Comparison of ENCODE assay signal across 2 cellular contexts in the genomic region with DNA sequence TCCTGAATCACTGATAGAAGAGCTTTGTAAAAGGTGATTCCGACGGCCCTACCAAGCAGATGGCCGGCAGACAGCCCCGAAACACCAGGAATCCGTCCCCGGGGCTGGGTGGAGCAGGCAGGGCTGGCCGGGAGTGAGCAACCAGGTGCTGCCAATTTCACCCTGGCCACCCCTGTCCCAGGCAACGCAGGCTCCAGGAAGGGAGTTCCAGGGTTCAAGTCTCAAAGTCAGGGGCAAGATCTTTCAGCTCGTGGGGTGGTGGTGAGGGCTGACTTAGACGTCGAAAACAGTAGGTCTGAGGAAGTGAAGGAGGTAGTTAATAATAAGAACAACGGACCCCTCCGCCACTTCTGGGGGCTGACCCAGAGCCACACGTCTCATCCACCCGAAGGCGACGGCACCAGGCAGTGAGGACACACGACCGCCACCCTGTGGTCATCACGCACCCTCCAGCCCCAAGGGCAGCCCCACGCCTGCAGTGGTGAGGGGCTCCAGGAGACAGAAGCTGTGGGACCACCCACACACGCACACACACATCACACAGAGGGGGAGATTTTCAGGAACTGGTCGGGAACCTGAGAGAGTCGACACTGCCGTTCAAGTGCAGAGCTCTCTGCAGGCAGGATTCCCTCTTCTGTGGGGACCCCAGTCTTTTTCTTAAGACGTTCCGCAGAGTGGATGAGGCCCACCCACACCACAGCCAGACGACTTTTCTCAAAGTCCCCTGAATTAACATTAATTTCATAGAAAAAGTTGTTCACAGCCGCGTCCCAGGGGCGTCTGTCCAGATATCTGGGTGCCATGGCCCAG.
TF ChIP-seq lines count a peak whose summit lies in the region.

No MANE protein-coding gene starts in this region.

TF ChIP-seq in A549, 52 proteins besides CTCF, POLR2A, EP300 and RAD21 (continued from another document):
- TF ChIP-seq CHD2 (IDR thresholded peaks at IDR 0.05; ENCODE audit: low read length, partially characterized antibody) (no peak), CEBPB (IDR thresholded peaks at IDR 0.05) (no peak), RNF2 (IDR thresholded peaks at IDR 0.05; ENCODE audit: borderline replicate concordance, low read depth) (no peak), FOXS1 (CRISPR knock-in tag; IDR thresholded peaks at IDR 0.05) (no peak), ZNF302 (CRISPR knock-in tag; IDR thresholded peaks at IDR 0.05) (no peak), NFE2L2 (conservative IDR thresholded peaks at IDR 0.05; ENCODE audit: low read length) (no peak), SREBF2 (IDR thresholded peaks at IDR 0.05) (no peak), MAFK (IDR thresholded peaks at IDR 0.05; ENCODE audit: partially characterized antibody) (no peak), PHF8 (IDR thresholded peaks at IDR 0.05; ENCODE audit: borderline replicate concordance, low read depth) (no peak), KDM1A (IDR thresholded peaks at IDR 0.05; ENCODE audit: low read depth) (no peak), ZSCAN20 (CRISPR knock-in tag; IDR thresholded peaks at IDR 0.05) (no peak), GATA3 (IDR thresholded peaks at IDR 0.05; ENCODE audit: borderline replicate concordance) (no peak), MAZ (IDR thresholded peaks at IDR 0.05; ENCODE audit: borderline replicate concordance, low read depth, low read length) (no peak), FOSB (CRISPR knock-in tag; IDR thresholded peaks at IDR 0.05) (no peak)
- TF ChIP-seq, protein P1, sequence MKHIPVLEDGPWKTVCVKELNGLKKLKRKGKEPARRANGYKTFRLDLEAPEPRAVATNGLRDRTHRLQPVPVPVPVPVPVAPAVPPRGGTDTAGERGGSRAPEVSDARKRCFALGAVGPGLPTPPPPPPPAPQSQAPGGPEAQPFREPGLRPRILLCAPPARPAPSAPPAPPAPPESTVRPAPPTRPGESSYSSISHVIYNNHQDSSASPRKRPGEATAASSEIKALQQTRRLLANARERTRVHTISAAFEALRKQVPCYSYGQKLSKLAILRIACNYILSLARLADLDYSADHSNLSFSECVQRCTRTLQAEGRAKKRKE (CRISPR knock-in tag; IDR thresholded peaks at IDR 0.05; ENCODE audit: low read depth), result no peak
- TF ChIP-seq, protein P2, sequence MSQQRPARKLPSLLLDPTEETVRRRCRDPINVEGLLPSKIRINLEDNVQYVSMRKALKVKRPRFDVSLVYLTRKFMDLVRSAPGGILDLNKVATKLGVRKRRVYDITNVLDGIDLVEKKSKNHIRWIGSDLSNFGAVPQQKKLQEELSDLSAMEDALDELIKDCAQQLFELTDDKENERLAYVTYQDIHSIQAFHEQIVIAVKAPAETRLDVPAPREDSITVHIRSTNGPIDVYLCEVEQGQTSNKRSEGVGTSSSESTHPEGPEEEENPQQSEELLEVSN (IDR thresholded peaks at IDR 0.05; ENCODE audit: borderline replicate concordance, low read depth), result no peak

TF ChIP-seq in SK-N-SH, 30 proteins besides CTCF, POLR2A, EP300 and RAD21 (continued from another document):
- no peak for TF ChIP-seq FOXM1 (IDR thresholded peaks at IDR 0.05; ENCODE audit: low read depth)
- TF ChIP-seq GATA2 (CRISPR knock-in tag; IDR thresholded peaks at IDR 0.05), result no peak
- TF ChIP-seq, protein P3, sequence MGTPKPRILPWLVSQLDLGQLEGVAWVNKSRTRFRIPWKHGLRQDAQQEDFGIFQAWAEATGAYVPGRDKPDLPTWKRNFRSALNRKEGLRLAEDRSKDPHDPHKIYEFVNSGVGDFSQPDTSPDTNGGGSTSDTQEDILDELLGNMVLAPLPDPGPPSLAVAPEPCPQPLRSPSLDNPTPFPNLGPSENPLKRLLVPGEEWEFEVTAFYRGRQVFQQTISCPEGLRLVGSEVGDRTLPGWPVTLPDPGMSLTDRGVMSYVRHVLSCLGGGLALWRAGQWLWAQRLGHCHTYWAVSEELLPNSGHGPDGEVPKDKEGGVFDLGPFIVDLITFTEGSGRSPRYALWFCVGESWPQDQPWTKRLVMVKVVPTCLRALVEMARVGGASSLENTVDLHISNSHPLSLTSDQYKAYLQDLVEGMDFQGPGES (IDR thresholded peaks at IDR 0.05; ENCODE audit: low read depth, low read length), result no peak
- no peak for TF ChIP-seq NFIC (IDR thresholded peaks at IDR 0.05; ENCODE audit: borderline replicate concordance)
- no peak for TF ChIP-seq MEF2A (IDR thresholded peaks at IDR 0.05; ENCODE audit: borderline replicate concordance, low read depth)
- no peak for TF ChIP-seq EZH2phosphoT487 (IDR thresholded peaks at IDR 0.05; ENCODE audit: borderline replicate concordance, low read depth)
- TF ChIP-seq, protein P4, sequence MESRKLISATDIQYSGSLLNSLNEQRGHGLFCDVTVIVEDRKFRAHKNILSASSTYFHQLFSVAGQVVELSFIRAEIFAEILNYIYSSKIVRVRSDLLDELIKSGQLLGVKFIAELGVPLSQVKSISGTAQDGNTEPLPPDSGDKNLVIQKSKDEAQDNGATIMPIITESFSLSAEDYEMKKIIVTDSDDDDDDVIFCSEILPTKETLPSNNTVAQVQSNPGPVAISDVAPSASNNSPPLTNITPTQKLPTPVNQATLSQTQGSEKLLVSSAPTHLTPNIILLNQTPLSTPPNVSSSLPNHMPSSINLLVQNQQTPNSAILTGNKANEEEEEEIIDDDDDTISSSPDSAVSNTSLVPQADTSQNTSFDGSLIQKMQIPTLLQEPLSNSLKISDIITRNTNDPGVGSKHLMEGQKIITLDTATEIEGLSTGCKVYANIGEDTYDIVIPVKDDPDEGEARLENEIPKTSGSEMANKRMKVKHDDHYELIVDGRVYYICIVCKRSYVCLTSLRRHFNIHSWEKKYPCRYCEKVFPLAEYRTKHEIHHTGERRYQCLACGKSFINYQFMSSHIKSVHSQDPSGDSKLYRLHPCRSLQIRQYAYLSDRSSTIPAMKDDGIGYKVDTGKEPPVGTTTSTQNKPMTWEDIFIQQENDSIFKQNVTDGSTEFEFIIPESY (IDR thresholded peaks at IDR 0.05; ENCODE audit: borderline replicate concordance, low read depth), result no peak
- TF ChIP-seq MXI1 (IDR thresholded peaks at IDR 0.05; ENCODE audit: low read depth, low read length), result no peak
